23 cellular contexts compared by ENCODE assay signal in the genomic region with DNA sequence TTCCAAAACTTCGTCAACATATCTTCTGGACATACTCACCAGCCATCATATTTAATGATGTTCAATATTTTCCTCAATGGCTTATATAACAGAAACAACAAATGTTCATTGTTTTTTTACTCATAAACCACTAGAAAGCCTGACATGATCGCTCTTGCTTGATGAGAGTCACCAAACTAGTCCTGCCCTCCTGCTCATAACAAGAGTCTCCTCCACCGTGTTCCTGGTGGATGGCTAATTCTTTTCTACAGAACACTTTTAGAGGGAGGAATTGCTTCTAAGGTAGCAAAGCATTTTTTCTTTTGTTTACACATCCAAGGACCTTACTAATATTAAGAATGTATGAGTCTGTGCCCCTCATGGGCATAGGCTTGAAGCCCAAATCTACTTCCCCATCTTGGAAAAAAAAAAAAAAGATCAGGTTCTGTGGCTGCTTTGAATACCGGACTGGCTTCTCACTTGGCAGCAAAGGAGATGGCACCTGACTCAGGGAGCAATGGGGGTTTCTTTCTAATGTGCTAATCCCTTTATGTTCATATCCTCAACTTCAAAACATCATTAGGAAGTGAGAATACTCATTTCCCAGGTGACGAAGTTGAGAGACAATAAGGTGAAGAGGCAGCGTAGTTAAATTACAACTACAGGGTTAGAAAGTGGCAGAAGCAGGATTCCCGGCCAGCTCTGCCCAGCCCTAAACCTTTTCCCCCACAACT.
DNase-seq lines count a peak whose midpoint lies in the region; ATAC-seq and TF ChIP-seq lines count a peak whose summit lies in the region.
"Had no signal": no experiment of that assay in that cellular context is flagged by ENCODE, and none has a peak within 500 bp of the region (broad histone marks: within the 10 kb centered on the region; RNA-seq: fewer than 3 reads in every experiment).

No MANE protein-coding gene starts in this region.

- H3K9me3 ChIP-seq in GM23248 (ENCODE audit: low read depth) (no peaks in the 10 kb centered on the region), hepatocyte (ENCODE audit: low read depth) (no peaks in the 10 kb centered on the region), neuronal stem cell (replicated peaks in 1 of 2; ENCODE audit: control insufficient read depth in 2 of 2, insufficient read depth in 1 of 2, low read depth in 1 of 2, low read length in 2 of 2) (no peaks in the 10 kb centered on the region)
- no peaks in the 10 kb centered on the region for H3K9me3 ChIP-seq in CD4-positive, alpha-beta T cell (ENCODE audit: control insufficient read depth, low read length)
- H3K9me3 ChIP-seq: psoas muscle had no signal

- CTCF ChIA-PET in CD4-positive, alpha-beta T cell (lab: Charles Lee), result no interaction called here

- H2AFZ ChIP-seq in ACC112 (ENCODE audit: low read length, unreplicated experiment), result peak overlapping the region; percentile 43
- no peak overlapping the region for H2AFZ ChIP-seq in GM23248
- no peak overlapping the region for H2AFZ ChIP-seq in hepatocyte
- no peak overlapping the region for H2AFZ ChIP-seq in neuronal stem cell (ENCODE audit: low read length)
- H2AFZ ChIP-seq: GM23338 had no signal

- H3K4me1 ChIP-seq in ACC112 (ENCODE audit: control insufficient read depth, insufficient read depth, low read length, unreplicated experiment), result peaks cover 41% of the 10 kb centered on the region
- peaks cover 43% of the 10 kb centered on the region for H3K4me1 ChIP-seq in GM23248 (ENCODE audit: insufficient read depth)
- peaks cover 12% of the 10 kb centered on the region for H3K4me1 ChIP-seq in hepatocyte (ENCODE audit: insufficient read depth)
- H3K4me1 ChIP-seq in neuronal stem cell (ENCODE audit: control insufficient read depth in 2 of 2, insufficient read depth in 1 of 2, low read depth in 1 of 2, low read length in 2 of 2), result peaks cover 0 to 5% of the 10 kb centered on the region in 2 donors

- H3K27ac Mint-ChIP-seq in CD4-positive, alpha-beta T cell, result no peak overlapping the region
- H3K27ac Mint-ChIP-seq: activated CD8-positive, alpha-beta memory T cell treated with anti-CD3 and anti-CD28 coated beads, Interleukin-2, amount 10 ng/mL, durations not matched to agents 7 days and 5 days; activated T-cell treated with anti-CD3 and anti-CD28 coated beads, Interleukin-2, amount 50 U/mL, for 72 hours; GM23338; naive thymus-derived CD4-positive, alpha-beta T cell; WTC11 had no signal

- peaks cover 42% of the 10 kb centered on the region for H3F3A ChIP-seq in GM23248 (ENCODE audit: insufficient read depth)

- H3K27ac ChIP-seq in ACC112 (ENCODE audit: low read depth, low read length) (peak overlapping the region; percentile 96), GM23248 (peak overlapping the region; percentile 65), hepatocyte (no peak overlapping the region), neuronal stem cell (replicated peaks; ENCODE audit: low read length) (no peak overlapping the region)
- no peak overlapping the region for H3K27ac ChIP-seq in CD4-positive, alpha-beta T cell (ENCODE audit: low read depth, low read length)

- no peak overlapping the region for H2BK120ac ChIP-seq in neuronal stem cell (ENCODE audit: low read depth, low read length)

- no peak overlapping the region for H3K18ac ChIP-seq in neuronal stem cell (ENCODE audit: low read length)

- no peak overlapping the region for H3K4me2 ChIP-seq in GM23248 (ENCODE audit: unreplicated experiment)
- no peak overlapping the region for H3K4me2 ChIP-seq in hepatocyte
- no peak overlapping the region for H3K4me2 ChIP-seq in neuronal stem cell (ENCODE audit: insufficient read depth, low read length, poor library complexity, severe bottlenecking)
- H3K4me2 ChIP-seq: GM23338 had no signal

- no peak overlapping the region for H2BK15ac ChIP-seq in neuronal stem cell (ENCODE audit: low read length)

- H3K4me3 ChIP-seq in ACC112 (ENCODE audit: low read depth, low read length) (peak overlapping the region; percentile 44; the same call in 1 of the 2 replicates), GM23248 (no peak overlapping the region), astrocyte of the spinal cord (ENCODE audit: low read depth, low read length) (no peak overlapping the region), fibroblast of the aortic adventitia (ENCODE audit: low read depth, low read length) (no peak overlapping the region), hepatocyte (no peak overlapping the region), neuronal stem cell (ENCODE audit: low read length in 2 of 2) (no peak overlapping the region)
- H3K4me3 ChIP-seq: dorsolateral prefrontal cortex, GM23338, psoas muscle had no signal

- H3K4ac ChIP-seq in neuronal stem cell (ENCODE audit: low read length), result no peak overlapping the region

- H3K23ac ChIP-seq in neuronal stem cell (ENCODE audit: low read depth, low read length, poor library complexity), result no peak overlapping the region

- WGBS in GM23248 (ENCODE audit: low coverage in 1 of 2, low lambda C conversion rate in 2 of 2, missing lambda C conversion rate in 2 of 2), 2 experiments, result 94 to 96% methylated on average over 7 of the region's 7 CpGs
- whole genome bisulfite sequencing in hepatocyte (ENCODE audit: low lambda C conversion rate, missing lambda C conversion rate), result 90% methylated on average over 7 of the region's 7 CpGs
- WGBS in neuronal stem cell (ENCODE audit: extremely low coverage in 2 of 2, insufficient read length in 2 of 2, insufficient replicate concordance in 1 of 2), 2 donors, result no CpG with 5 or more reads among the region's 7 CpGs

- H4K20me1 ChIP-seq in GM23248 (ENCODE audit: insufficient read depth), result no peaks in the 10 kb centered on the region
- no peaks in the 10 kb centered on the region for H4K20me1 ChIP-seq in hepatocyte (ENCODE audit: insufficient read depth, poor library complexity, severe bottlenecking)

- H3K79me1 ChIP-seq in neuronal stem cell (ENCODE audit: low read depth, low read length), result no peaks in the 10 kb centered on the region

- H2BK5ac ChIP-seq in neuronal stem cell (ENCODE audit: low read length), result no peak overlapping the region

- no peak for ATAC-seq in CD4-positive, alpha-beta T cell (ENCODE audit: poor library complexity)
- ATAC-seq: activated CD8-positive, alpha-beta memory T cell treated with anti-CD3 and anti-CD28 coated beads, Interleukin-2, amount 10 ng/mL, durations not matched to agents 7 days and 5 days; GM23338; WTC11 had no signal

- POLR2A ChIA-PET in CD4-positive, alpha-beta T cell (lab: Charles Lee), result no interaction called here

- no peak overlapping the region for H3K4me3 Mint-ChIP-seq in CD4-positive, alpha-beta T cell
- H3K4me3 Mint-ChIP-seq: activated CD8-positive, alpha-beta memory T cell treated with anti-CD3 and anti-CD28 coated beads, Interleukin-2, amount 10 ng/mL, durations not matched to agents 7 days and 5 days; activated T-cell treated with anti-CD3 and anti-CD28 coated beads, Interleukin-2, amount 50 U/mL, for 72 hours; GM23338; naive thymus-derived CD4-positive, alpha-beta T cell; WTC11 had no signal

- no peaks in the 10 kb centered on the region for H3K27me3 Mint-ChIP-seq in CD4-positive, alpha-beta T cell

- H3K9me3 Mint-ChIP-seq in CD4-positive, alpha-beta T cell, result no peaks in the 10 kb centered on the region
- H3K9me3 Mint-ChIP-seq: activated T-cell treated with anti-CD3 and anti-CD28 coated beads, Interleukin-2, amount 50 U/mL, for 72 hours; GM23338; WTC11 had no signal

- H3K9me2 ChIP-seq in GM23248 (ENCODE audit: insufficient read depth), result no peaks in the 10 kb centered on the region
- no peaks in the 10 kb centered on the region for H3K9me2 ChIP-seq in hepatocyte (replicated peaks; ENCODE audit: insufficient read depth)

- H4K91ac ChIP-seq in neuronal stem cell (ENCODE audit: low read depth, low read length, poor library complexity), result no peak overlapping the region

- H3K36me3 Mint-ChIP-seq in CD4-positive, alpha-beta T cell (ENCODE audit: low read depth), result no peaks in the 10 kb centered on the region
- H3K36me3 Mint-ChIP-seq: activated CD8-positive, alpha-beta memory T cell treated with anti-CD3 and anti-CD28 coated beads, Interleukin-2, amount 10 ng/mL, durations not matched to agents 7 days and 5 days; WTC11 had no signal

- no peak overlapping the region for H3K14ac ChIP-seq in neuronal stem cell (ENCODE audit: low read length)

- no peaks in the 10 kb centered on the region for H3K27me3 ChIP-seq in ACC112 (ENCODE audit: insufficient read depth, low read length)
- no peaks in the 10 kb centered on the region for H3K27me3 ChIP-seq in GM23248 (replicated peaks; ENCODE audit: insufficient read depth)
- no peaks in the 10 kb centered on the region for H3K27me3 ChIP-seq in hepatocyte
- H3K27me3 ChIP-seq in neuronal stem cell (ENCODE audit: control insufficient read depth in 3 of 3, insufficient read depth in 3 of 3, low read depth in 1 of 3, low read length in 3 of 3), result no peaks in the 10 kb centered on the region
- no peaks in the 10 kb centered on the region for H3K27me3 ChIP-seq in CD4-positive, alpha-beta T cell (ENCODE audit: control insufficient read depth, insufficient read depth, low read length)
- H3K27me3 ChIP-seq: dorsolateral prefrontal cortex had no signal

- H3K9ac ChIP-seq in GM23248 (no peak overlapping the region), neuronal stem cell (ENCODE audit: low read depth, low read length, poor library complexity) (no peak overlapping the region)

- intact Hi-C loops in CD4-positive, alpha-beta T cell (cut with DNase I, micrococcal nuclease), result no loop called here

- H3K36me3 ChIP-seq in ACC112 (ENCODE audit: insufficient read depth, low read length) (no peaks in the 10 kb centered on the region), GM23248 (ENCODE audit: low read depth) (no peaks in the 10 kb centered on the region), hepatocyte (replicated peaks; ENCODE audit: insufficient read depth, low read depth) (no peaks in the 10 kb centered on the region), neuronal stem cell (replicated peaks in 1 of 2; ENCODE audit: control insufficient read depth in 2 of 2, insufficient read depth in 2 of 2, low read length in 2 of 2) (no peaks in the 10 kb centered on the region)

- no peak overlapping the region for H4K8ac ChIP-seq in neuronal stem cell (ENCODE audit: low read depth, low read length)

- no peak for TF ChIP-seq CTCF in astrocyte of the spinal cord (IDR thresholded peaks at IDR 0.05; ENCODE audit: low read depth, low read length)
- TF ChIP-seq CTCF in fibroblast of the aortic adventitia (IDR thresholded peaks at IDR 0.05; ENCODE audit: insufficient read depth, low read length), result no peak
- no peak for TF ChIP-seq CTCF in hepatocyte (IDR thresholded peaks at IDR 0.05; ENCODE audit: poor library complexity)
- TF ChIP-seq CTCF in CD4-positive, alpha-beta T cell (IDR thresholded peaks at IDR 0.05), result no peak

- in situ Hi-C loops in GM23248 (cut with MboI), result no loop called here
- in situ Hi-C loops in astrocyte of the spinal cord (cut with HindIII; ENCODE audit: low sequenced_read_pairs), result no loop called here

- H2BK12ac ChIP-seq in neuronal stem cell (ENCODE audit: low read length), result no peak overlapping the region

- no peak for DNase-seq in GM23248
- DNase-seq in astrocyte of the spinal cord (ENCODE audit: low read depth, low spot score), result peak; percentile 52
- peak; percentile 17 for DNase-seq in fibroblast of the aortic adventitia (ENCODE audit: low read depth)
- DNase-seq in SIG-M5 (lab: John Stamatoyannopoulos, UW), result no peak
- DNase-seq in hepatocyte (ENCODE audit: low spot score), result no peak
- DNase-seq in neuronal stem cell (ENCODE audit: low spot score), result no peak
- no peak for DNase-seq in CD4-positive, alpha-beta T cell
- DNase-seq: activated CD8-positive, alpha-beta memory T cell treated with anti-CD3 and anti-CD28 coated beads, Interleukin-2, amount 10 ng/mL, durations not matched to agents 7 days and 5 days; activated naive CD4-positive, alpha-beta T cell; activated T-cell treated with anti-CD3 and anti-CD28 coated beads, Interleukin-2, amount 50 U/mL, for 72 hours; DMS79; dorsolateral prefrontal cortex; naive thymus-derived CD4-positive, alpha-beta T cell; NCI-H1092 treated with DMSO at 0.1 percent for 48 hours; NCI-H1694 treated with DMSO at 0.1 percent for 48 hours; NCI-H2171 treated with DMSO at 0.1 percent for 48 hours; NCI-H510A; occipital lobe; psoas muscle; stimulated activated CD4-positive, alpha-beta T cell treated with anti-CD3 and anti-CD28 coated beads, Interleukin-4, amount 100 ng/mL, for 4 hours had no signal

- H3K4me1 Mint-ChIP-seq in CD4-positive, alpha-beta T cell (ENCODE audit: low read depth), result no peaks in the 10 kb centered on the region
- H3K4me1 Mint-ChIP-seq: activated CD8-positive, alpha-beta memory T cell treated with anti-CD3 and anti-CD28 coated beads, Interleukin-2, amount 10 ng/mL, durations not matched to agents 7 days and 5 days; GM23338; naive thymus-derived CD4-positive, alpha-beta T cell; WTC11 had no signal

- H3K79me2 ChIP-seq in ACC112 (ENCODE audit: control insufficient read depth, insufficient read depth, low read length, unreplicated experiment), result no peaks in the 10 kb centered on the region
- no peaks in the 10 kb centered on the region for H3K79me2 ChIP-seq in GM23248 (ENCODE audit: insufficient read depth)
- no peaks in the 10 kb centered on the region for H3K79me2 ChIP-seq in hepatocyte

- H2AK5ac ChIP-seq in neuronal stem cell (ENCODE audit: low read depth, low read length), result no peak overlapping the region

Comparison
In these comparisons a context has a peak if more than half of its experiments do, and no peak if none do; other contexts are left out.
1. H3K27ac ChIP-seq: peak in ACC112 (single experiment) and GM23248 (single experiment); none in hepatocyte (single experiment), neuronal stem cell (single experiment) and CD4-positive, alpha-beta T cell (single experiment).
2. DNase-seq: peak in astrocyte of the spinal cord (single experiment) and fibroblast of the aortic adventitia (single experiment); none in GM23248 (single experiment), SIG-M5 (single experiment), hepatocyte (single experiment), neuronal stem cell (single experiment) and CD4-positive, alpha-beta T cell (0 of 10).